ENCODE assay signal across 1 cellular context in genomic region chr10:4685904-4686643, GRCh38.
TF ChIP-seq lines count a peak whose summit lies in the region.

No MANE protein-coding gene starts in this region.

TF ChIP-seq in IMR-90, 13 proteins besides CTCF, POLR2A, EP300 and RAD21 (continued from another document):
- TF ChIP-seq USF2 (IDR thresholded peaks at IDR 0.05; ENCODE audit: low read depth, low read length) (no peak), CEBPB (IDR thresholded peaks at IDR 0.05; ENCODE audit: low read depth, low read length) (no peak)
